Comparison of ENCODE assay signal across 16 cellular contexts in the genomic region with DNA sequence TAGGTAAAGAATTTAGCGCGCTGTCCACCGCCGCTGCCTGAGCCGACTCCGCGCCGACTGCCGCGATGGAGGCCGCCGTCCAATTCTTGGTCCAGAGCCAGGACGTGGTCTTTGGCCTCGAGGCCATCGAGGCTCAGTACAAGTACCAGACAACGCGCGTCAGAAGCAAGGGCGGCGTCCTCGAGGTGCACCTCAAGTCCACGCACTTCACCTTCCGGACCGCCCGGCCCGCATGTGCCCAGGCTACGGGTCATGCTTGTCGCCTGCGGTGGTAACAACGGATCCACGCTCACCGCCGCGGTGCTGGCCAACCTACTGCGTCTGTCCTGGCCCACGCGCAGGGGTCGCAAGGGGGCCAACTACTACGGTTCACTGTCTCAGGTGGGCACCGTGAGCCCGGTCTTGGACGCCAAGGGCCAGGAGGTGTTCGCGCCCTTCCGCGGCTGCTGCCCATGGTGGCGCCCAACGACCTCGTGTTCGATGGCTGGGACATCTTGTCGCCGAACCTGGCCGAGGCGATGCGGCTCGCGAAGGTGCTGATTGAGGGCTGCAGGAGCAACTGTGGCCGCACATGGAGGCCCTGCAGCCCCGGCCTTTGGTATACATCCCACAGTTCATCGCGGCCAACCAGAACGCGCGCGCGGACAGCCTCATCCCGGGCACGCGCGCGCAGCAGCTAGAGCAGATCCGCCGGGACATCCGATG.
DNase-seq lines count a peak whose midpoint lies in the region; ATAC-seq and TF ChIP-seq lines count a peak whose summit lies in the region.
"Had no signal": no experiment of that assay in that cellular context is flagged by ENCODE, and none has a peak within 500 bp of the region (broad histone marks: within the 10 kb centered on the region; RNA-seq: fewer than 3 reads in every experiment).

No MANE protein-coding gene starts in this region.

- intact Hi-C loops in upper lobe of right lung (cut with DNase I): no loop called here

- DNase-seq in BE2C (peak; percentile 6), H7 (peak; percentile 34), islet precursor cell (peak; percentile 45), upper lobe of right lung (no peak), occipital lobe (lab: John Stamatoyannopoulos, UW) (no peak), foreskin keratinocyte (no peak)
- DNase-seq: ACHN; C1 segment of cervical spinal cord; Calu3; CD4-positive, alpha-beta T cell; DMS79; GOT3; HCEC 1CT; HFFc6 had no signal

- no peak overlapping the region for H3K4me3 ChIP-seq in BE2C (ENCODE audit: low read depth, low read length)
- no peak overlapping the region for H3K4me3 ChIP-seq in H7 (ENCODE audit: insufficient read depth, low read depth, low read length)
- H3K4me3 ChIP-seq in upper lobe of right lung: no peak overlapping the region

- H3K9me3 ChIP-seq in BE2C (no peaks in the 10 kb centered on the region), upper lobe of right lung (no peaks in the 10 kb centered on the region)

- H3K27ac ChIP-seq in upper lobe of right lung (no peak overlapping the region), foreskin keratinocyte (no peak overlapping the region)

- H3K27me3 ChIP-seq in BE2C (0 out of 2 replicates have a peak, but pooled peaks cover 2% of the 10 kb centered on the region), H7 (ENCODE audit: control insufficient read depth, insufficient read depth, low read length) (no peaks in the 10 kb centered on the region), upper lobe of right lung (no peaks in the 10 kb centered on the region), foreskin keratinocyte (no peaks in the 10 kb centered on the region)

- H3K36me3 ChIP-seq in BE2C (no peaks in the 10 kb centered on the region), H7 (replicated peaks; ENCODE audit: control insufficient read depth, insufficient read depth, low read length) (no peaks in the 10 kb centered on the region), upper lobe of right lung (no peaks in the 10 kb centered on the region)

- H3K4me1 ChIP-seq in BE2C (no peaks in the 10 kb centered on the region), upper lobe of right lung (no peaks in the 10 kb centered on the region), foreskin keratinocyte (no peaks in the 10 kb centered on the region)

- peak; percentile 21 for ATAC-seq in upper lobe of right lung
- ATAC-seq in HG02610 (IDR thresholded peaks at IDR 0.05; ENCODE audit: unreplicated experiment): no peak
- no peak for ATAC-seq in foreskin keratinocyte
- ATAC-seq: HepG2 had no signal

- TF ChIP-seq CTCF in BE2C (IDR thresholded peaks at IDR 0.05; ENCODE audit: low read depth, low read length) (no peak), upper lobe of right lung (IDR thresholded peaks at IDR 0.05) (no peak), foreskin keratinocyte (conservative IDR thresholded peaks at IDR 0.05) (no peak)

Comparison
In these comparisons a context has a peak if more than half of its experiments do, and no peak if none do; other contexts are left out.
1. DNase-seq: peak in BE2C (single experiment), H7 (single experiment) and islet precursor cell (single experiment); none in upper lobe of right lung (single experiment), occipital lobe (single experiment) and foreskin keratinocyte (0 of 2).